Comparison of ENCODE assay signal across 8 cellular contexts in the genomic region with DNA sequence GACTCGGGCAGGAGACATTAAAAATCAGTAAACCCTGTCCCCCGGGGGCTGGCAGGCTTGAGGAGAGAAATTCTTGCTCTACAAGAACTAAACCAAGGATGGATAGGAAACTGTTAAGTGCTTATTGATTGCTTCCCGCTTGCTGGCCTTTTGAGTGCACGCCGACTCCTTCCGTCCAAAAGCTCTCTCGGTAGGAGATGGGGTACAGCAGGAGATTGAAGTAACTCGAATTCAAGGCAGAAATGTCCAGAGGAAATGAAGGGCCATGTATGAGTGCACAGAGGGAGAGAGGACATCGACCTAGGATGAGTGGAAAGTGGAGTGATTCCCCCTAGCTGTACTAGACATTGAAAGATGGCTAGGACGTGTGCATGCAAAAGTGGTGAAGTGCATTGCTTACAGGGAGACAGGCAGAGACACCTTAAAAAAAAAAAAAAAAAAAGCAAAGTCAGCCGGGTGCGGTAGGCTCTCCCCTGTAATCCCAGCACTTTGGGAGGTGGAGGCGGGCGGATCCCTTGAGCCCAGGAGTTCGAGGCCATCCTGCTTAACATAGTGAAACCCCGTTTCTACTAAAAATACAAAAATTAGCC. TPM values are rescaled to one million over a fixed set of nuclear protein-coding genes. Genes with fewer than 3 reads are reported as not detected.
A peak's percentile ranks its signal among the peaks of the same experiment; 100 is the strongest.
DNase-seq lines count a peak whose midpoint lies in the region; ATAC-seq, FAIRE-seq and TF ChIP-seq lines count a peak whose summit lies in the region.

No MANE protein-coding gene starts in this region.

- H3K27me3 ChIP-seq in iPS-15b (ENCODE audit: control insufficient read depth, insufficient read depth, low read length) (peaks cover 2% of the 10 kb centered on the region), small intestine (ENCODE audit: control insufficient read depth in 2 of 2, insufficient read depth in 2 of 2, low read length in 2 of 2) (no peaks in the 10 kb centered on the region)

- in situ Hi-C loops in astrocyte of the cerebellum (cut with HindIII; ENCODE audit: low sequenced_read_pairs), result no loop called here

- ATAC-seq in esophagus mucosa, result no peak
- ATAC-seq in HG03196 (IDR thresholded peaks at IDR 0.05; ENCODE audit: unreplicated experiment), result no peak

- WGBS in small intestine, 3 donors, result 26 to 35% (median 31%) methylated on average over 16 of the region's 16 CpGs

- H3K4me3 ChIP-seq in astrocyte of the cerebellum (ENCODE audit: low read depth, low read length) (peak overlapping the region; percentile 70), iPS-15b (ENCODE audit: low read depth, low read length) (peak overlapping the region; percentile 65), small intestine (ENCODE audit: low read depth in 1 of 2, low read length in 2 of 2) (peak overlapping the region; percentile 72 to 76)

- no peaks in the 10 kb centered on the region for H3K9me3 ChIP-seq in KOPT-K1 (ENCODE audit: insufficient read depth, low read length, poor library complexity, severe bottlenecking)
- no peaks in the 10 kb centered on the region for H3K9me3 ChIP-seq in iPS-15b (ENCODE audit: control insufficient read depth, insufficient read depth, low read length)
- no peaks in the 10 kb centered on the region for H3K9me3 ChIP-seq in small intestine (ENCODE audit: control insufficient read depth, low read depth)

- no peak for TF ChIP-seq CTCF in astrocyte of the cerebellum (IDR thresholded peaks at IDR 0.05; ENCODE audit: low read depth, low read length, missing control alignments)

- H3K27ac ChIP-seq in KOPT-K1 (ENCODE audit: low read depth, low read length, poor library complexity, severe bottlenecking), result peak overlapping the region; percentile 61
- H3K27ac ChIP-seq in small intestine (ENCODE audit: low read depth in 1 of 2, low read length in 1 of 2), result peak overlapping the region in 1 of 2 donors; percentile 64

- no peaks in the 10 kb centered on the region for H3K4me1 ChIP-seq in iPS-15b (ENCODE audit: control insufficient read depth, insufficient read depth, low read length)
- no peaks in the 10 kb centered on the region for H3K4me1 ChIP-seq in small intestine (ENCODE audit: control insufficient read depth in 2 of 2, insufficient read depth in 1 of 2, low read depth in 1 of 2, low read length in 1 of 2)

- peak overlapping the region; percentile 70 for H3K9ac ChIP-seq in iPS-15b (ENCODE audit: low read depth, low read length)

- no peak for FAIRE-seq in small intestine (lab: Jason Lieb, UNC)

- H3K36me3 ChIP-seq in KOPT-K1 (ENCODE audit: insufficient read depth, low read length), result no peaks in the 10 kb centered on the region
- no peaks in the 10 kb centered on the region for H3K36me3 ChIP-seq in iPS-15b (ENCODE audit: control insufficient read depth, insufficient read depth, low read length)
- H3K36me3 ChIP-seq in small intestine (ENCODE audit: control insufficient read depth in 2 of 2, insufficient read depth in 2 of 2, low read length in 2 of 2), result no peaks in the 10 kb centered on the region

- DNase-seq in ELF-1 (ENCODE audit: low read depth, low spot score), result peak; percentile 19
- DNase-seq in astrocyte of the cerebellum (ENCODE audit: low read depth), result no peak
- no peak for DNase-seq in small intestine
- no peak for DNase-seq in GM19240 (ENCODE audit: insufficient read length, low spot score)

RNA-seq across cellular contexts. Expression of a gene that starts 1.0 kb away (rescaled TPM):
- polyA plus RNA-seq in small intestine, result 1 to 10 TPM in 1 of 3 donors, under 1 TPM in 1, not detected in 1; 0.81 to 4.7 TPM
- total RNA-seq in esophagus mucosa, result 1.2 TPM
